Comparison of ENCODE assay signal across 9 cellular contexts in genomic region chr2:216683846-216684245, GRCh38. TPM values are rescaled to one million over a fixed set of nuclear protein-coding genes. Genes with fewer than 3 reads are reported as not detected.
DNase-seq lines count a peak whose midpoint lies in the region; ATAC-seq, FAIRE-seq and TF ChIP-seq lines count a peak whose summit lies in the region.
"Had no signal": no experiment of that assay in that cellular context is flagged by ENCODE, and none has a peak within 500 bp of the region (broad histone marks: within the 10 kb centered on the region; RNA-seq: fewer than 3 reads in every experiment).

No MANE protein-coding gene starts in this region.

- H3K9me3 ChIP-seq in A549 (no peaks in the 10 kb centered on the region), lung (ENCODE audit: control insufficient read depth in 2 of 2, insufficient read depth in 1 of 2, low read length in 1 of 2) (no peaks in the 10 kb centered on the region)

- ATAC-seq in A549 (peak; percentile 47 to 79), lung (ENCODE audit: insufficient read depth, low FRiP score) (peak; percentile 41), HG03378 (IDR thresholded peaks at IDR 0.05; ENCODE audit: unreplicated experiment) (no peak)

- TF ChIP-seq CTCF in A549 (IDR thresholded peaks at IDR 0.05) (no peak), bronchial epithelial cell (IDR thresholded peaks at IDR 0.05; ENCODE audit: insufficient read depth, low read length, severe bottlenecking) (no peak), lung (IDR thresholded peaks at IDR 0.05; ENCODE audit: control extremely low read depth, extremely low read depth) (no peak)

- H3K4me3 ChIP-seq in A549 (no peak overlapping the region), bronchial epithelial cell (ENCODE audit: low read depth, low read length) (no peak overlapping the region), lung (no peak overlapping the region)

- no peaks in the 10 kb centered on the region for H3K36me3 ChIP-seq in bronchial epithelial cell (ENCODE audit: control insufficient read depth, insufficient read depth, low read length)
- no peaks in the 10 kb centered on the region for H3K36me3 ChIP-seq in lung (ENCODE audit: control insufficient read depth in 2 of 2, insufficient read depth in 2 of 2, low read length in 2 of 2)

- WGBS in A549 (ENCODE audit: missing lambda C conversion rate): 10% methylated on average over 2 of the region's 3 CpGs
- WGBS in lung, 2 donors: 25 to 43% methylated on average over 3 of the region's 3 CpGs

- FAIRE-seq in A549 (lab: Jason Lieb, UNC): no peak
- FAIRE-seq in bronchial epithelial cell (lab: Jason Lieb, UNC): peak; percentile 99

- DNase-seq in A549 (ENCODE audit: low read depth in 1 of 2, low spot score in 1 of 2) (peak in 1 of 2 experiments; percentile 66), Kasumi-1 (lab: John Stamatoyannopoulos, UW) (peak; percentile 10 to 12), bronchial epithelial cell (ENCODE audit: low read depth) (peak; percentile 96), lung (ENCODE audit: low spot score) (peak; percentile 65), head of caudate nucleus (no peak), NCI-H2029 treated with DMSO at 0.1 percent for 48 hours (lab: John Stamatoyannopoulos, UW) (no peak), retina (no peak)

- intact Hi-C loops in head of caudate nucleus (cut with DNase I): loop anchor here (5.0 kb wide), 1 partner anchor 828 kb away; no protein-coding TSS in a partner anchor

- TF ChIP-seq POLR2A in A549 (IDR thresholded peaks at IDR 0.05; ENCODE audit: low read length): no peak

- POLR2A ChIA-PET in A549 (lab: Yijun Ruan, JAX): no interaction called here

- peak overlapping the region; percentile 36; the same call in 2 of the 3 replicates for H3K4me2 ChIP-seq in A549

- no peak for TF ChIP-seq EP300 in A549 (IDR thresholded peaks at IDR 0.05)

- H3K27ac ChIP-seq in A549 (peak overlapping the region; percentile 18 to 44; a peak in 2 of 6 replicates), lung (ENCODE audit: low read depth in 1 of 2, low read length in 1 of 2) (peak overlapping the region; percentile 38 to 42)

- no peak for TF ChIP-seq RAD21 in A549 (conservative IDR thresholded peaks at IDR 0.05 in 1 of 2, IDR thresholded peaks at IDR 0.05 in 1 of 2)

- H3K4me1 ChIP-seq in A549 (peaks cover 21% of the 10 kb centered on the region; the same call in 2 of the 3 replicates), lung (ENCODE audit: control insufficient read depth in 2 of 2, insufficient read depth in 2 of 2, low read length in 2 of 2) (peaks cover 2 to 6% of the 10 kb centered on the region in 2 donors)

- H3K27me3 ChIP-seq in bronchial epithelial cell (ENCODE audit: control insufficient read depth, insufficient read depth, low read length): peaks cover under 1% of the 10 kb centered on the region
- no peaks in the 10 kb centered on the region for H3K27me3 ChIP-seq in lung (ENCODE audit: control insufficient read depth, insufficient read depth)

- CTCF ChIA-PET in A549 (lab: Yijun Ruan, JAX): interaction anchor here (1.0 to 3.9 kb wide), 5 partner anchors 14 to 827 kb away, joined by 3 to 17 read pairs (median 4); no protein-coding TSS in a partner anchor

TF ChIP-seq in A549, 52 proteins besides CTCF, POLR2A, EP300 and RAD21:
- TF ChIP-seq HES2 (IDR thresholded peaks at IDR 0.05) (peak; percentile 61; the same call in 1 of the 2 replicates), HDAC2 (IDR thresholded peaks at IDR 0.05) (no peak), CEBPB (IDR thresholded peaks at IDR 0.05) (peak; percentile 69 to 90), FOSL2 (IDR thresholded peaks at IDR 0.05) (no peak), FOSL2 (CRISPR knock-in tag; IDR thresholded peaks at IDR 0.05) (no peak)

RNA-seq across cellular contexts. Expression of gene IGFBP5, which starts 11.5 kb away (rescaled TPM):
- polyA plus RNA-seq in A549 (2011; rRNA removed): 0.97 and 1.5 TPM in 2 replicates
- 1.5 and 1.9 TPM in 2 replicates for polyA plus RNA-seq in A549 (2012; cell fraction: cytosol; rRNA removed)
- 2.2 and 4.9 TPM in 2 replicates for polyA plus RNA-seq in A549 (2012; cell fraction: nucleus; rRNA removed)
- polyA plus RNA-seq in A549 (2017; fragmentation: RNase III; extraction: RNeasy Plus Mini Kit Qiagen cat#74134 plus additional on column Dnase treatment): 0.20 to 0.46 TPM (median 0.23 TPM) in 3 replicates
- polyA minus RNA-seq in A549 (2011; rRNA and poly(A)+ RNA removed): 1.7 and 3.4 TPM in 2 replicates
- 0.51 and 9.2 TPM in 2 replicates for total RNA-seq in bronchial epithelial cell
- total RNA-seq in lung: 100 to 1,000 TPM; 139 to 196 TPM
- polyA plus RNA-seq in lung: 10 to 100 TPM; 22.2 to 34.4 TPM
- total RNA-seq: activated T-helper 2 cell treated with anti-CD3 and anti-CD28 coated beads, Interferon-gamma antibody, Interleukin-2, Interleukin-4, amounts not matched to agents 10 μg/mL and 5 μg/mL and 100 μg/mL, durations not matched to agents 14 hours and 24 hours and 36 hours had no signal

RNA-seq across cellular contexts. Expression of gene IGFBP2, which starts 50.6 kb away (rescaled TPM):
- polyA plus RNA-seq in A549 (2011; rRNA removed): 34.9 and 36.1 TPM in 2 replicates
- 69.5 and 87.5 TPM in 2 replicates for polyA plus RNA-seq in A549 (2012; cell fraction: cytosol; rRNA removed)
- polyA plus RNA-seq in A549 (2012; cell fraction: nucleus; rRNA removed): 93.1 and 114 TPM in 2 replicates
- 21.1 to 27.0 TPM (median 26.1 TPM) in 3 replicates for polyA plus RNA-seq in A549 (2017; fragmentation: RNase III; extraction: RNeasy Plus Mini Kit Qiagen cat#74134 plus additional on column Dnase treatment)
- 37.5 and 38.6 TPM in 2 replicates for polyA minus RNA-seq in A549 (2011; rRNA and poly(A)+ RNA removed)
- 41.1 and 329 TPM in 2 replicates for total RNA-seq in bronchial epithelial cell
- total RNA-seq in lung: 100 to 1,000 TPM in 1 of 2 donors, 10 to 100 TPM in 1; 75.9 to 104 TPM
- 10 to 100 TPM; 50.5 to 86.4 TPM for polyA plus RNA-seq in lung

Comparison
In these comparisons a context has a peak if more than half of its experiments do, and no peak if none do; other contexts are left out.
1. DNase-seq: peak in Kasumi-1 (2 of 2), bronchial epithelial cell (single experiment) and lung (single experiment); none in head of caudate nucleus (0 of 42), NCI-H2029 treated with DMSO at 0.1 percent for 48 hours (single experiment) and retina (single experiment).
2. RNA of gene IGFBP5, which starts 11.5 kb away (total RNA-seq): 139 to 196 TPM in lung; 0.51 to 9.2 TPM in bronchial epithelial cell; every median in the first group is over 10 times any median in the second.